ENCODE assay signal across 3 cellular contexts in genomic region chrY:19973012-19973411, GRCh38.
"Had no signal": no experiment of that assay in that cellular context is flagged by ENCODE, and none has a peak within 500 bp of the region (broad histone marks: within the 10 kb centered on the region; RNA-seq: fewer than 3 reads in every experiment).

No MANE protein-coding gene starts in this region.

- H3K4me3 ChIP-seq: GM12878 had no signal

- ATAC-seq: GM12878 had no signal

- DNase-seq: GDM1, GF-D8 had no signal
